Comparison of ENCODE assay signal across 22 cellular contexts in the genomic region with DNA sequence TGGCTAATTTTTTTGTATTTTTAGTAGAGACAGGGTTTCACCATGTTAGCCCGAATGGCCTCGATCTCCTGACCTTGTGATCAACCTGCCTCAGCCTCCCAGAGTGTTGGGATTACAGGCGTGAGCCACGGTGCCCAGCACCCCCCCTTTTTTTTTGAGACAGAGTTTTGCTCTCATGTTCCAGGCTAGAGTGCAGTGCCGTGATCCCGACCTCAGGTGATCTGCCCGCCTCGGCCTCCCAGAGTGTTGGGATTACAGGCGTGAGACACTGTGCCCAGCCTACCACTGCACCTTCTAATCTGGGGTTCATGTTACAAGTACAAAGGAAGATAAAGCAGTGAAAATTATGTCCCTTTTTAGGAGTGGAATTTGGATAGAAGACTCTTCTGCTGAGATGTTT.
"Had no signal": no experiment of that assay in that cellular context is flagged by ENCODE, and none has a peak within 500 bp of the region (broad histone marks: within the 10 kb centered on the region; RNA-seq: fewer than 3 reads in every experiment).

No MANE protein-coding gene starts in this region.

- DNase-seq: dorsolateral prefrontal cortex; effector memory CD4-positive, alpha-beta T cell; esophagus squamous epithelium; foreskin fibroblast; immature natural killer cell; left cardiac atrium; left ventricle myocardium inferior; mesenchymal stem cell; midbrain; psoas muscle; stimulated activated CD4-positive, alpha-beta T cell treated with anti-CD3 and anti-CD28 coated beads, Interleukin-12 subunit alpha, Interleukin-12 subunit beta, amount 100 ng/mL, for 4 hours; stimulated activated naive CD4-positive, alpha-beta T cell; stomach; substantia nigra; transverse colon had no signal

- H3K27me3 ChIP-seq: stomach had no signal

- ATAC-seq: left cardiac atrium; natural killer cell treated with Interleukin-12 subunit alpha and Interleukin-12 subunit beta and Interleukin-15 and Interleukin-18, amount 100 ng/mL, for 72 hours; psoas muscle; sciatic nerve had no signal

- H3K4me3 Mint-ChIP-seq: immature natural killer cell; natural killer cell treated with Interleukin-12 subunit alpha and Interleukin-12 subunit beta and Interleukin-15 and Interleukin-18, amount 100 ng/mL, for 72 hours had no signal

- H3K9me3 Mint-ChIP-seq: immature natural killer cell; natural killer cell treated with Interleukin-12 subunit alpha and Interleukin-12 subunit beta and Interleukin-15 and Interleukin-18, amount 100 ng/mL, for 72 hours had no signal

- H3K9me3 ChIP-seq: esophagus squamous epithelium, left ventricle myocardium inferior, psoas muscle, stomach, thoracic aorta, transverse colon had no signal

- H3K4me1 ChIP-seq: esophagus squamous epithelium, left ventricle myocardium inferior, psoas muscle had no signal

- H3K79me2 ChIP-seq: parathyroid adenoma had no signal

- H3K27ac Mint-ChIP-seq: immature natural killer cell; natural killer cell treated with Interleukin-12 subunit alpha and Interleukin-12 subunit beta and Interleukin-15 and Interleukin-18, amount 100 ng/mL, for 72 hours had no signal

- H3K27ac ChIP-seq: coronary artery, esophagus squamous epithelium, left ventricle myocardium inferior, parathyroid adenoma, psoas muscle, skin epidermis, stomach, thoracic aorta, transverse colon had no signal

- H3K36me3 ChIP-seq: esophagus squamous epithelium, left ventricle myocardium inferior, stomach, thoracic aorta, transverse colon had no signal

- H3K36me3 Mint-ChIP-seq: immature natural killer cell; natural killer cell treated with Interleukin-12 subunit alpha and Interleukin-12 subunit beta and Interleukin-15 and Interleukin-18, amount 100 ng/mL, for 72 hours had no signal

- H3K4me3 ChIP-seq: coronary artery, esophagus squamous epithelium, left ventricle myocardium inferior, lung, psoas muscle, skin epidermis, stomach, thoracic aorta, transverse colon had no signal
